In genomic region chr22:33538277-33538885, GRCh38 we compare ENCODE assay signal across 23 cellular contexts.
DNase-seq lines count a peak whose midpoint lies in the region; ATAC-seq, FAIRE-seq and TF ChIP-seq lines count a peak whose summit lies in the region.
"Had no signal": no experiment of that assay in that cellular context is flagged by ENCODE, and none has a peak within 500 bp of the region (broad histone marks: within the 10 kb centered on the region; RNA-seq: fewer than 3 reads in every experiment).

No MANE protein-coding gene starts in this region.

- no peaks in the 10 kb centered on the region for H3K36me3 Mint-ChIP-seq in nephron (ENCODE audit: low read depth)
- H3K36me3 Mint-ChIP-seq: CD8-positive, alpha-beta T cell had no signal

- H3K9me3 Mint-ChIP-seq in nephron, result no peaks in the 10 kb centered on the region
- H3K9me3 Mint-ChIP-seq: CD8-positive, alpha-beta T cell; IgD-negative memory B cell had no signal

- H3K9me2 ChIP-seq in Karpas-422 (replicated peaks; ENCODE audit: insufficient read depth, low read length), result no peaks in the 10 kb centered on the region

- no peak for TF ChIP-seq CTCF in nephron (IDR thresholded peaks at IDR 0.05; ENCODE audit: unreplicated experiment in 3 of 3)

- ATAC-seq in activated CD4-positive, CD25-positive, alpha-beta regulatory T cell treated with anti-CD3 and anti-CD28 coated beads, Interleukin-2, amount 50 U/mL, for 24 hours, result no peak
- ATAC-seq in HG02763 (IDR thresholded peaks at IDR 0.05; ENCODE audit: unreplicated experiment), result no peak
- ATAC-seq: CD8-positive, alpha-beta T cell; HCT116 had no signal

- H3K27ac ChIP-seq in BLaER1 treated with 17β-estradiol and CSF1 and Interleukin-3, amounts not matched to agents 10 nM and 100 nM, result peak overlapping the region in 6 of 11 experiments; percentile 6 to 35 (median 18); a peak in 6 of 22 replicates
- H3K27ac ChIP-seq in Karpas-422 (ENCODE audit: low read length), result no peak overlapping the region
- H3K27ac ChIP-seq: BLaER1 had no signal

- H3K9ac ChIP-seq in BLaER1 treated with 17β-estradiol and CSF1 and Interleukin-3, amounts not matched to agents 10 nM and 100 nM, result no peak overlapping the region
- no peak overlapping the region for H3K9ac ChIP-seq in Karpas-422 (ENCODE audit: low read length)
- H3K9ac ChIP-seq: BLaER1 had no signal

- peak overlapping the region; percentile 13; the same call in 1 of the 2 replicates for H2AFZ ChIP-seq in Karpas-422 (ENCODE audit: low read length)

- H3K27ac Mint-ChIP-seq in nephron, result peak overlapping the region; percentile 21 to 71 (median 47)
- H3K27ac Mint-ChIP-seq: CD8-positive, alpha-beta T cell; HFFc6 had no signal

- FAIRE-seq in GM12891 (lab: Jason Lieb, UNC), result no peak
- FAIRE-seq: A204.1, D721Med, HTR-8/SVneo had no signal

- H3K36me3 ChIP-seq in BLaER1 treated with 17β-estradiol and CSF1 and Interleukin-3, amounts not matched to agents 10 nM and 100 nM, result peaks cover 0 to 28% (median 4%) of the 10 kb centered on the region in 11 experiments; a peak in 6 of 22 replicates
- H3K36me3 ChIP-seq in Karpas-422 (ENCODE audit: insufficient read depth, low read length), result no peaks in the 10 kb centered on the region

- H3K27me3 ChIP-seq in BLaER1 treated with 17β-estradiol and CSF1 and Interleukin-3, amounts not matched to agents 10 nM and 100 nM, result no peaks in the 10 kb centered on the region
- H3K27me3 ChIP-seq in Karpas-422 (ENCODE audit: low read length), result no peaks in the 10 kb centered on the region
- H3K27me3 ChIP-seq: BLaER1 had no signal

- H3K4me2 ChIP-seq in BLaER1 treated with 17β-estradiol and CSF1 and Interleukin-3, amounts not matched to agents 10 nM and 100 nM, result peak overlapping the region in 10 of 11 experiments; percentile 19 to 70 (median 40); a peak in 18 of 22 replicates
- H3K4me2 ChIP-seq in Karpas-422 (ENCODE audit: low read depth, low read length, poor library complexity, severe bottlenecking), result no peak overlapping the region
- H3K4me2 ChIP-seq: BLaER1 had no signal

- no peaks in the 10 kb centered on the region for H3K27me3 Mint-ChIP-seq in nephron (ENCODE audit: low read depth)
- H3K27me3 Mint-ChIP-seq: IgD-negative memory B cell had no signal

- peaks cover 14 to 54% (median 45%) of the 10 kb centered on the region in 10 experiments for H3K4me1 ChIP-seq in BLaER1 treated with 17β-estradiol and CSF1 and Interleukin-3, amounts not matched to agents 10 nM and 100 nM
- H3K4me1 ChIP-seq in Karpas-422 (ENCODE audit: low read length), result no peaks in the 10 kb centered on the region

- no peaks in the 10 kb centered on the region; a peak in 2 of 22 replicates for H3K9me3 ChIP-seq in BLaER1 treated with 17β-estradiol and CSF1 and Interleukin-3, amounts not matched to agents 10 nM and 100 nM (replicated peaks in 1 of 11)
- no peaks in the 10 kb centered on the region for H3K9me3 ChIP-seq in Karpas-422 (ENCODE audit: low read length)
- H3K9me3 ChIP-seq: BLaER1 had no signal

- no peak overlapping the region for H3K4me3 Mint-ChIP-seq in nephron
- H3K4me3 Mint-ChIP-seq: CD8-positive, alpha-beta T cell; HFFc6 had no signal

- no peaks in the 10 kb centered on the region for H3K79me2 ChIP-seq in Karpas-422 (ENCODE audit: low read length)

- H4K20me1 ChIP-seq in BLaER1 treated with 17β-estradiol and CSF1 and Interleukin-3, amounts not matched to agents 10 nM and 100 nM, result no peaks in the 10 kb centered on the region
- no peaks in the 10 kb centered on the region for H4K20me1 ChIP-seq in Karpas-422 (ENCODE audit: insufficient read depth, low read depth, low read length)
- H4K20me1 ChIP-seq: BLaER1 had no signal

- no peak overlapping the region for H3K4me3 ChIP-seq in BLaER1 treated with 17β-estradiol and CSF1 and Interleukin-3, amounts not matched to agents 10 nM and 100 nM
- no peak overlapping the region for H3K4me3 ChIP-seq in Karpas-422 (ENCODE audit: low read length)
- H3K4me3 ChIP-seq: BLaER1 had no signal

- TF ChIP-seq POLR2A in GM12891 (IDR thresholded peaks at IDR 0.05; ENCODE audit: low read depth, low read length), result no peak

- DNase-seq in Karpas-422, result no peak
- DNase-seq in kidney tubule cell (ENCODE audit: low spot score), result peak; percentile 50
- DNase-seq in germinal center (ENCODE audit: low spot score), result no peak
- no peak for DNase-seq in GM12891 (ENCODE audit: insufficient read length, low spot score)
- DNase-seq: AML-193; CD8-positive, alpha-beta T cell; COR-L47; DMS79; GDM1; GOT3; H7; HFFc6; KBM-7 had no signal

- H3K4me1 Mint-ChIP-seq in nephron, result peaks cover 19% of the 10 kb centered on the region

TF ChIP-seq in GM12891, 5 proteins besides CTCF, POLR2A, EP300 and RAD21:
- TF ChIP-seq TAF1 (IDR thresholded peaks at IDR 0.05; ENCODE audit: low read depth, low read length) (no peak), POLR2AphosphoS5 (IDR thresholded peaks at IDR 0.05; ENCODE audit: low read depth, low read length) (no peak), POU2F2 (IDR thresholded peaks at IDR 0.05; ENCODE audit: low read depth, low read length) (no peak), PAX5 (IDR thresholded peaks at IDR 0.05; ENCODE audit: insufficient read depth, low read length, severe bottlenecking) (no peak), SPI1 (IDR thresholded peaks at IDR 0.05; ENCODE audit: low read depth, low read length) (no peak)
